Comparison of ENCODE assay signal across 10 cellular contexts in the genomic region with DNA sequence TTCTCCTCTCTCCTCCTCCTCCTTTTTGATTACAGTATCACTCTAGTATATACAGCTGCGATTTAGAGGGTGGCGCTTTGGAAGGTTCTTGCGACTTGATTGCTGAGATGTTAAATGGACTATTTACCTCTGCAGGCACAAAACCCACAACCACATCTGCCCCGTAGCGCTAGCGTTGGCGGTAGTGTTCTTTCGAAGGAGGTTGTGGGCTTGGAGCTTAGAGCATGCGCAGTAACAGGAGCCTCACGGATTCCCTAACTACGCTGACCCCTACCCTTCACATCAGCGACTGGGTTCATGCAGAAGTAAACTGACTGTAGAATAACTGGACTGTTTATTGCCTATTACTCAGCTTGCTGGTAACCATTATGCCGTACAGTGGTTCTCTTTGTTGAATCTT. TPM values are rescaled to one million over a fixed set of nuclear protein-coding genes. Genes with fewer than 3 reads are reported as not detected.
DNase-seq lines count a peak whose midpoint lies in the region; ATAC-seq, FAIRE-seq and TF ChIP-seq lines count a peak whose summit lies in the region.
"Had no signal": no experiment of that assay in that cellular context is flagged by ENCODE, and none has a peak within 500 bp of the region (broad histone marks: within the 10 kb centered on the region; RNA-seq: fewer than 3 reads in every experiment).

No MANE protein-coding gene starts in this region.

- ATAC-seq in GM21786 (IDR thresholded peaks at IDR 0.05; ENCODE audit: unreplicated experiment): peak; percentile 26
- ATAC-seq in activated B cell treated with CpG ODN at 0.5 μM for 24 hours (ENCODE audit: low read depth): peak; percentile 43
- ATAC-seq in left lung: no peak
- no peak for ATAC-seq in GM19452 (IDR thresholded peaks at IDR 0.05; ENCODE audit: unreplicated experiment)

- no peak overlapping the region for H3K27ac ChIP-seq in left lung
- H3K27ac ChIP-seq: skin epidermis had no signal

- no peak for FAIRE-seq in H54 (lab: Jason Lieb, UNC)

- H3K4me1 ChIP-seq in left lung: no peaks in the 10 kb centered on the region

- peak overlapping the region; percentile 71 for H3K4me3 Mint-ChIP-seq in activated B cell treated with CpG ODN at 0.5 μM for 24 hours

- DNase-seq in activated B cell treated with CpG ODN at 0.5 μM for 24 hours (no peak), germinal center (ENCODE audit: low spot score) (peak; percentile 14), skeletal muscle cell (ENCODE audit: low read depth) (no peak), left lung (no peak), NCI-H1417 treated with DMSO at 0.1 percent for 48 hours (lab: John Stamatoyannopoulos, UW) (no peak), H54 (ENCODE audit: insufficient read length, low spot score) (no peak)
- DNase-seq: NCI-H345 had no signal

- H3K4me1 Mint-ChIP-seq in activated B cell treated with CpG ODN at 0.5 μM for 24 hours: peaks cover 32% of the 10 kb centered on the region

- H3K27ac Mint-ChIP-seq in activated B cell treated with CpG ODN at 0.5 μM for 24 hours: no peak overlapping the region

- TF ChIP-seq CTCF in activated B cell treated with CpG ODN at 0.5 μM for 24 hours (IDR thresholded peaks at IDR 0.05) (no peak), left lung (IDR thresholded peaks at IDR 0.05) (no peak)

- no peaks in the 10 kb centered on the region for H3K9me3 ChIP-seq in left lung

- no peaks in the 10 kb centered on the region for H3K36me3 ChIP-seq in left lung

- H3K36me3 Mint-ChIP-seq in activated B cell treated with CpG ODN at 0.5 μM for 24 hours (ENCODE audit: low read depth): no peaks in the 10 kb centered on the region

- POLR2A ChIA-PET in activated B cell treated with CpG ODN at 0.5 μM for 24 hours (lab: Charles Lee): no interaction called here

- H3K4me3 ChIP-seq in skeletal muscle cell (ENCODE audit: low read depth, low read length): peak overlapping the region; percentile 26
- H3K4me3 ChIP-seq in left lung: no peak overlapping the region
- H3K4me3 ChIP-seq: skin epidermis had no signal

- intact Hi-C loops in activated B cell treated with CpG ODN at 0.5 μM for 24 hours (cut with micrococcal nuclease): loop anchor here (5.0 kb wide), 3 partner anchors 176 to 329 kb away; a partner anchor contains a TSS
- intact Hi-C loops in left lung (cut with DNase I): no loop called here

- no peak for TF ChIP-seq POLR2A in H54 (IDR thresholded peaks at IDR 0.05; ENCODE audit: low read depth, low read length)

- CTCF ChIA-PET in activated B cell treated with CpG ODN at 0.5 μM for 24 hours (lab: Charles Lee): interaction anchor here (2.9 to 3.1 kb wide), 2 partner anchors 229 to 651 kb away, joined by 33 to 40 read pairs; no protein-coding TSS in a partner anchor

- H3K27me3 Mint-ChIP-seq in activated B cell treated with CpG ODN at 0.5 μM for 24 hours: no peaks in the 10 kb centered on the region

- no peaks in the 10 kb centered on the region for H3K27me3 ChIP-seq in left lung

- H3K9me3 Mint-ChIP-seq in activated B cell treated with CpG ODN at 0.5 μM for 24 hours: no peaks in the 10 kb centered on the region

RNA-seq across cellular contexts. Expression of a gene that starts 58.0 kb away (rescaled TPM):
- 84.6 and 90.8 TPM in 2 replicates for total RNA-seq in activated B cell treated with CpG ODN at 0.5 μM for 24 hours
- 10 to 100 TPM; 62.3 to 69.9 TPM for total RNA-seq in left lung

RNA-seq across cellular contexts. Expression of a gene that starts 58.2 kb away (rescaled TPM):
- 11.2 and 13.6 TPM in 2 replicates for total RNA-seq in activated B cell treated with CpG ODN at 0.5 μM for 24 hours
- total RNA-seq in left lung: 10 to 100 TPM; 12.5 to 14.2 TPM

Comparison
In these comparisons a context has a peak if more than half of its experiments do, and no peak if none do; other contexts are left out.
1. ATAC-seq: peak in GM21786 (single experiment) and activated B cell treated with CpG ODN at 0.5 μM for 24 hours (single experiment); none in left lung (single experiment) and GM19452 (single experiment).